Comparison of ENCODE assay signal across 10 cellular contexts in genomic region chr6:33610779-33611421, GRCh38. TPM values are rescaled to one million over a fixed set of nuclear protein-coding genes. Genes with fewer than 3 reads are reported as not detected.
DNase-seq lines count a peak whose midpoint lies in the region; ATAC-seq and TF ChIP-seq lines count a peak whose summit lies in the region.
"Had no signal": no experiment of that assay in that cellular context is flagged by ENCODE, and none has a peak within 500 bp of the region (broad histone marks: within the 10 kb centered on the region; RNA-seq: fewer than 3 reads in every experiment).

No MANE protein-coding gene starts in this region.

- peaks cover 35% of the 10 kb centered on the region for H3K4me1 Mint-ChIP-seq in endothelial cell (ENCODE audit: unreplicated experiment)
- peaks cover 1% of the 10 kb centered on the region for H3K4me1 Mint-ChIP-seq in T-helper 2 cell treated with Interferon-gamma antibody and Interleukin-4, amounts not matched to agents 5 μg/mL and 100 μg/mL, for 36 hours (ENCODE audit: low read depth)

- no peaks in the 10 kb centered on the region for H3K79me1 ChIP-seq in IMR-90 (ENCODE audit: low read depth in 1 of 2, low read length in 2 of 2)

- H3K4me1 ChIP-seq in IMR-90 (ENCODE audit: control insufficient read depth, insufficient read depth, low read length) (peaks cover 16% of the 10 kb centered on the region), liver (ENCODE audit: control insufficient read depth in 4 of 4, insufficient read depth in 4 of 4, low read length in 3 of 4) (peaks cover 0 to 5% (median 0%) of the 10 kb centered on the region in 4 donors)

- peak overlapping the region; percentile 42 for H3K27ac Mint-ChIP-seq in endothelial cell (ENCODE audit: unreplicated experiment)
- no peak overlapping the region for H3K27ac Mint-ChIP-seq in T-helper 2 cell treated with Interferon-gamma antibody and Interleukin-4, amounts not matched to agents 5 μg/mL and 100 μg/mL, for 36 hours

- H3K36me3 ChIP-seq in IMR-90 (ENCODE audit: control insufficient read depth, insufficient read depth, low read length) (no peaks in the 10 kb centered on the region), liver (ENCODE audit: control insufficient read depth in 4 of 4, insufficient read depth in 3 of 4, low read depth in 1 of 4, low read length in 3 of 4) (no peaks in the 10 kb centered on the region)

- no peak overlapping the region; the same call in 2 of the 3 replicates for H2BK15ac ChIP-seq in IMR-90 (ENCODE audit: low read depth, low read length)

- H3K23ac ChIP-seq in IMR-90 (ENCODE audit: low read depth, low read length): no peak overlapping the region

- H2BK5ac ChIP-seq in IMR-90 (ENCODE audit: low read depth, low read length, poor library complexity, severe bottlenecking): no peak overlapping the region

- 83% methylated on average over 1 of the region's 13 CpGs; no CpG with 5 or more reads in 1 of the 2 experiments for WGBS in IMR-90 (ENCODE audit: extremely low coverage in 2 of 2, insufficient read length in 1 of 2), 2 experiments
- WGBS in liver: 70% methylated on average over 13 of the region's 13 CpGs

- no peak overlapping the region for H3K56ac ChIP-seq in IMR-90 (ENCODE audit: extremely low read depth, insufficient read depth, low read length)

- no peaks in the 10 kb centered on the region for H3K36me3 Mint-ChIP-seq in endothelial cell (ENCODE audit: low read depth, unreplicated experiment)
- no peaks in the 10 kb centered on the region for H3K36me3 Mint-ChIP-seq in T-helper 2 cell treated with Interferon-gamma antibody and Interleukin-4, amounts not matched to agents 5 μg/mL and 100 μg/mL, for 36 hours (ENCODE audit: low read depth)

- BruUV-seq in IMR-90 (replicated peaks; lab: Mats Ljungman, UMichigan): no TSS peak

- H3K9me1 ChIP-seq in IMR-90 (ENCODE audit: insufficient read depth, low read length): peaks cover 18% of the 10 kb centered on the region; the same call in 1 of the 2 replicates

- H2BK120ac ChIP-seq in IMR-90 (ENCODE audit: low read depth, low read length): no peak overlapping the region; the same call in 1 of the 2 replicates

- H2AK9ac ChIP-seq in IMR-90 (replicated peaks; ENCODE audit: low read depth, low read length, poor library complexity): peak overlapping the region; percentile 33

- H2AFZ ChIP-seq in IMR-90 (replicated peaks; ENCODE audit: low read length, poor library complexity): peak overlapping the region; percentile 63

- no peak overlapping the region for H3K4ac ChIP-seq in IMR-90 (ENCODE audit: low read depth, low read length)

- H3K27me3 Mint-ChIP-seq in endothelial cell (ENCODE audit: unreplicated experiment): peaks cover 12% of the 10 kb centered on the region
- no peaks in the 10 kb centered on the region for H3K27me3 Mint-ChIP-seq in T-helper 2 cell treated with Interferon-gamma antibody and Interleukin-4, amounts not matched to agents 5 μg/mL and 100 μg/mL, for 36 hours (ENCODE audit: low read depth)

- no peak overlapping the region for H4K8ac ChIP-seq in IMR-90 (ENCODE audit: low read depth in 2 of 2, low read length in 2 of 2)

- intact Hi-C loops in IMR-90 (cut with micrococcal nuclease) (no loop called here), sciatic nerve (cut with DNase I) (no loop called here)

- H4K5ac ChIP-seq in IMR-90 (ENCODE audit: low read depth, low read length): no peak overlapping the region

- POLR2A ChIA-PET in IMR-90 (lab: Charles Lee; ENCODE audit: unreplicated experiment): no interaction called here

- H3K14ac ChIP-seq in IMR-90 (replicated peaks; ENCODE audit: low read depth, low read length): no peak overlapping the region

- ATAC-seq in IMR-90 (ENCODE audit: low read depth): no peak
- peak; percentile 90 for ATAC-seq in sciatic nerve

- no peak overlapping the region for H3K4me3 Mint-ChIP-seq in endothelial cell (ENCODE audit: unreplicated experiment)
- H3K4me3 Mint-ChIP-seq in T-helper 2 cell treated with Interferon-gamma antibody and Interleukin-4, amounts not matched to agents 5 μg/mL and 100 μg/mL, for 36 hours: no peak overlapping the region

- H3K9me3 Mint-ChIP-seq in endothelial cell (ENCODE audit: unreplicated experiment): no peaks in the 10 kb centered on the region
- H3K9me3 Mint-ChIP-seq in T-helper 2 cell treated with Interferon-gamma antibody and Interleukin-4, amounts not matched to agents 5 μg/mL and 100 μg/mL, for 36 hours: no peaks in the 10 kb centered on the region

- dilution Hi-C loops in IMR-90 (cut with HindIII; ENCODE audit: low sequenced_read_pairs, unreplicated experiment): no loop called here

- CTCF ChIA-PET in IMR-90 (lab: Yijun Ruan, JAX): no interaction called here

- H3K9ac ChIP-seq in IMR-90 (ENCODE audit: low read depth, low read length): no peak overlapping the region
- no peak overlapping the region for H3K9ac ChIP-seq in liver (ENCODE audit: low read depth in 1 of 2, low read length in 2 of 2)

- TF ChIP-seq RAD21 in IMR-90 (IDR thresholded peaks at IDR 0.05; ENCODE audit: low read length): no peak
- TF ChIP-seq RAD21 in liver (IDR thresholded peaks at IDR 0.05): no peak

- H2AK5ac ChIP-seq in IMR-90 (ENCODE audit: low read depth, low read length): no peak overlapping the region

- H4K20me1 ChIP-seq in IMR-90 (ENCODE audit: insufficient read depth, low read length): no peaks in the 10 kb centered on the region

- in situ Hi-C loops in IMR-90 (cut with MboI; ENCODE audit: low sequenced_read_pairs): no loop called here

- no peak overlapping the region for H2BK20ac ChIP-seq in IMR-90 (ENCODE audit: low read depth, low read length)

- H3K27ac ChIP-seq in IMR-90 (ENCODE audit: insufficient read depth, low read length) (no peak overlapping the region), liver (ENCODE audit: low read depth in 1 of 2, low read length in 2 of 2) (no peak overlapping the region)

- no peaks in the 10 kb centered on the region for H3K27me3 ChIP-seq in IMR-90 (ENCODE audit: control insufficient read depth, insufficient read depth, low read length)
- H3K27me3 ChIP-seq in liver (ENCODE audit: control insufficient read depth in 4 of 4, insufficient read depth in 4 of 4, low read length in 3 of 4): no peaks in the 10 kb centered on the region

- no peaks in the 10 kb centered on the region for H3K9me3 ChIP-seq in IMR-90 (ENCODE audit: control insufficient read depth, insufficient read depth, low read length)
- peaks cover 0 to 3% (median 1%) of the 10 kb centered on the region in 4 donors for H3K9me3 ChIP-seq in liver (ENCODE audit: control insufficient read depth in 4 of 4, low read length in 3 of 4)

- DNase-seq in IMR-90 (no peak), endothelial cell (ENCODE audit: low spot score) (no peak), sciatic nerve (ENCODE audit: low spot score) (peak; percentile 84), AG08395 (ENCODE audit: low spot score) (no peak), NCI-H524 (lab: John Stamatoyannopoulos, UW) (no peak), RPMI8226 (no peak)
- no peak for DNase-seq in T-helper 2 cell treated with Interferon-gamma antibody and Interleukin-4, amounts not matched to agents 5 μg/mL and 100 μg/mL, for 36 hours (ENCODE audit: low spot score)
- DNase-seq: activated T-cell treated with anti-CD3 and anti-CD28 coated beads for 4 hours, amniotic stem cell had no signal

- no peak overlapping the region for H3K4me2 ChIP-seq in IMR-90 (ENCODE audit: low read depth, low read length)

- H4K91ac ChIP-seq in IMR-90 (ENCODE audit: insufficient read depth, low read depth, low read length): no peak overlapping the region

- no peak for TF ChIP-seq POLR2A in IMR-90 (IDR thresholded peaks at IDR 0.05; ENCODE audit: low read depth, low read length)

- TF ChIP-seq CTCF in IMR-90 (conservative IDR thresholded peaks at IDR 0.05; ENCODE audit: low read depth, low read length) (no peak), endothelial cell (IDR thresholded peaks at IDR 0.05; ENCODE audit: unreplicated experiment) (no peak), liver (IDR thresholded peaks at IDR 0.05; ENCODE audit: low read depth, low read length, missing input control) (no peak)

- H3K4me3 ChIP-seq in IMR-90 (ENCODE audit: insufficient read depth, low read depth, low read length) (no peak overlapping the region), liver (ENCODE audit: low read depth in 1 of 3, low read length in 3 of 3) (no peak overlapping the region)

- H3K18ac ChIP-seq in IMR-90 (ENCODE audit: low read depth, low read length): no peak overlapping the region

TF ChIP-seq in IMR-90, 13 proteins besides CTCF, POLR2A, EP300 and RAD21 (continues in another document):
- TF ChIP-seq SMC3 (IDR thresholded peaks at IDR 0.05; ENCODE audit: low read depth, low read length) (no peak), MAZ (IDR thresholded peaks at IDR 0.05; ENCODE audit: borderline replicate concordance, low read depth, low read length) (no peak)

TF ChIP-seq in liver, 16 proteins besides CTCF, POLR2A, EP300 and RAD21:
- TF ChIP-seq NR2F2 (IDR thresholded peaks at IDR 0.05) (peak; percentile 8), ATF3 (IDR thresholded peaks at IDR 0.05) (no peak)

RNA-seq across cellular contexts. Expression of gene ITPR3, which starts 10.2 kb away (rescaled TPM):
- 1.6 and 1.7 TPM in 2 replicates for total RNA-seq in IMR-90 (2012; rRNA removed)
- polyA plus RNA-seq in IMR-90 (2012; rRNA removed): 3.7 and 4.1 TPM in 2 replicates
- polyA plus RNA-seq in IMR-90 (2012; cell fraction: cytosol; rRNA removed): 1.3 and 3.6 TPM in 2 replicates
- polyA plus RNA-seq in IMR-90 (2012; cell fraction: nucleus; rRNA removed; ENCODE audit: low replicate concordance): 20.9 and 27.8 TPM in 2 replicates
- total RNA-seq in endothelial cell (ENCODE audit: unreplicated experiment): 124 TPM
- 1 to 10 TPM in 1 of 2 donors, under 1 TPM in 1; 0.75 to 2.8 TPM for total RNA-seq in liver
- polyA plus RNA-seq in liver: under 1 TPM; 0.49 to 0.67 TPM
- 88.6 TPM for total RNA-seq in sciatic nerve

RNA-seq across cellular contexts. Expression of gene BAK1, which starts 30.8 kb away (rescaled TPM):
- total RNA-seq in IMR-90 (2012; rRNA removed) (12.0 and 12.5 TPM in 2 replicates), endothelial cell (ENCODE audit: unreplicated experiment) (51.4 TPM), liver (1 to 10 TPM; 4.4 to 6.1 TPM), sciatic nerve (10.7 TPM)
- polyA plus RNA-seq in IMR-90 (2012; rRNA removed) (18.2 and 19.0 TPM in 2 replicates), liver (1 to 10 TPM; 2.4 to 8.7 TPM)
- polyA plus RNA-seq in IMR-90 (2012; cell fraction: cytosol; rRNA removed): 10.5 and 18.3 TPM in 2 replicates
- 14.4 and 24.2 TPM in 2 replicates for polyA plus RNA-seq in IMR-90 (2012; cell fraction: nucleus; rRNA removed; ENCODE audit: low replicate concordance)

Comparison
In these comparisons a context has a peak if more than half of its experiments do, and no peak if none do; other contexts are left out.
1. RNA of gene ITPR3, which starts 10.2 kb away (total RNA-seq): 124 TPM in endothelial cell (single experiment) and 88.6 TPM in sciatic nerve (single experiment); 0.75 to 2.8 TPM in liver and 1.6 to 1.7 TPM in IMR-90; every median in the first group is over 10 times any median in the second.